Comparison of ENCODE assay signal across 9 cellular contexts in the genomic region with DNA sequence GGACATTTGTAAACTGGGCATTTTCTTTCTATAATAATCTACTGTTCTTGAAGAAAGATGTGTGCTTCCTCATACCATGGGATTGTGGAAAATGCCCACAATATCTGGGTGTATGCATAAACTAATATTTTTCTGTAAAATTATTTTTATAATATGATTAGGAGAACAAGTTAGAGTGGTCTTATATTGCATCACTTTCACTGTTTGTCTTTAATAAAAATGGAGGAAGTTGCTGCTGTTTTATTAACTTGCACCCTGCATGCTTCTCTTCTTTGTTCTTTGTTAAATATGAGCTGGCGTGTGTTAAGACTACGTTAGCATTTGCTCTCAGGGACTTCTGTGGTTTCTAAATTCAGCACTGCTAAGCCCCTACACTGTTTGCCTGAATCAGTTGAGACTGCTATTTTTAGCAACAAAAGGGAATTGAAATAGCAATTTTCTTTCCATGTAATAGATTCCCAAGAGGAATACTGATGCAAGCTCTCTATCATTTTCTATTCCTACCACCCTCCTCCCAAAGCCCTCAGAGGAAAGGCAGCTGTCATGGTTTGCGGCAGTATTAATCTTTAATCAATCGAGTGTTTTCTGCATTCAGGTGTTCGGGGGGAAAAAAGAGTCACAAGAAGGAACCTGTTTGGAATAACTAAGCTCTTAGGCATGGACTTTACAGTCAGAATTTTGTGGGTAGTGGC.
DNase-seq lines count a peak whose midpoint lies in the region; ATAC-seq and TF ChIP-seq lines count a peak whose summit lies in the region.
"Had no signal": no experiment of that assay in that cellular context is flagged by ENCODE, and none has a peak within 500 bp of the region (broad histone marks: within the 10 kb centered on the region; RNA-seq: fewer than 3 reads in every experiment).

No MANE protein-coding gene starts in this region.

- intact Hi-C loops in posterior cingulate gyrus (cut with DNase I), result no loop called here

- peak; percentile 40 for DNase-seq in AG04449 (ENCODE audit: low read depth, low spot score)
- peak; percentile 57 for DNase-seq in KBM-7
- DNase-seq in brain pericyte (ENCODE audit: low read depth, low spot score), result peak; percentile 27
- peak; percentile 80 for DNase-seq in kidney tubule cell (ENCODE audit: low spot score)
- no peak for DNase-seq in NCI-H82 treated with DMSO at 0.1 percent for 48 hours (lab: John Stamatoyannopoulos, UW; ENCODE audit: unreplicated experiment)
- no peak for DNase-seq in T-helper 9 cell
- no peak for DNase-seq in posterior cingulate gyrus
- DNase-seq: H7 had no signal

- no peak overlapping the region; the same call in 1 of the 2 replicates for H3K4me3 ChIP-seq in AG04449 (ENCODE audit: low read depth, low read length)

- CTCF ChIA-PET in AG04449 (lab: Yijun Ruan, JAX), result interaction anchor here (1.0 to 1.9 kb wide), 4 partner anchors 10 to 170 kb away, joined by 3 to 4 read pairs (median 4); no protein-coding TSS in a partner anchor

- in situ Hi-C loops in KBM-7 (cut with MboI; ENCODE audit: low pct_unique_long_range_greater_than_20kb, low sequenced_read_pairs), result no loop called here

- no peak for ATAC-seq in GM21529 (IDR thresholded peaks at IDR 0.05; ENCODE audit: unreplicated experiment)

- no peak for TF ChIP-seq CTCF in AG04449 (IDR thresholded peaks at IDR 0.05; ENCODE audit: insufficient read depth, low read length, missing control alignments)

- POLR2A ChIA-PET in AG04449 (lab: Yijun Ruan, JAX), result interaction anchor here (0.9 to 1.5 kb wide), 2 partner anchors 56 to 94 kb away, joined by 4 to 5 read pairs; partner anchors contain the start of gene HSD17B12

Comparison
In these comparisons a context has a peak if more than half of its experiments do, and no peak if none do; other contexts are left out.
1. DNase-seq: peak in AG04449 (single experiment), KBM-7 (single experiment), brain pericyte (single experiment) and kidney tubule cell (single experiment); none in NCI-H82 treated with DMSO at 0.1 percent for 48 hours (single experiment), T-helper 9 cell (single experiment) and posterior cingulate gyrus (0 of 10).